In the genomic region with DNA sequence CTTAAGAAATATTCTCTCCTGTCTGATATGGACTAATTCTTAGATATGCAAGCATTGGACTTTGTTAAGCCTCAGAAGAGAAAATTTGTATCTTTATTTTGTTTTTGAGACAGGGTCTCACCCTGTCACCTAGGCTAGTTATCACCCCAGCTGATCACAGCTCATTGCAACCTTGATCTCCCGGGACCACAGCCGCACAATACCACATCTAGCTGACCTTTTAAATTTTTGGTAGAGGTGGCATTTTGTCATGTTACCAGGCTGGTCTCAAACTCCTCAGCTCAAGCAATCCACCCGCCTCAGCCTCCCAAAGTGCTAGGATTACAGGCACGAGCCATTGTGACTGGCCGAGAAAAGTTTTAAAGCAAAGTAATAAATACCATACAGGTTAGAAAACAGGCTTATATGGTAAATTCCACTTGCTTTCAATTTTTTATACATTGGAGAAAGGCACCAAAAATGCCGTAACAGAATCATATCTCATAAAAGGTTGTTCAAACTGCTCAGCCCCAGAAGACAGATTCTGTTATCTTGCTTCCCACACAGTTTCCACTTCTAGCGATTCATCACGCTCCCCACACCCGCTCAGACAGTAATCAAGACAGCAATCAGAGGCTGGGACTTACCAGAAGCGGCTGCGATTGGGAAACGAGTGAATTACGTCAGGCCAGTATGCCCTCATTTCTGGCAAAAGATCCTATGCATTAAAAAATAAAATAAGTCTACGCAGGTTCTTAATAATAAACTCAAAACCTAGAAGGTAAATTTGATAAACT, we compare ENCODE assay signal across 10 cellular contexts. TPM values are rescaled to one million over a fixed set of nuclear protein-coding genes. Genes with fewer than 3 reads are reported as not detected.
A peak's percentile ranks its signal among the peaks of the same experiment; 100 is the strongest.
DNase-seq lines count a peak whose midpoint lies in the region; TF ChIP-seq lines count a peak whose summit lies in the region.
"Had no signal": no experiment of that assay in that cellular context is flagged by ENCODE, and none has a peak within 500 bp of the region (broad histone marks: within the 10 kb centered on the region; RNA-seq: fewer than 3 reads in every experiment).

No MANE protein-coding gene starts in this region.

- no peak for TF ChIP-seq CTCF in GM10266 (IDR thresholded peaks at IDR 0.05; ENCODE audit: control insufficient read depth, insufficient read depth, low read depth, missing control alignments)

- H3K27me3 Mint-ChIP-seq in IgD-negative memory B cell = no peaks in the 10 kb centered on the region

- peaks cover 5% of the 10 kb centered on the region for H3K36me3 Mint-ChIP-seq in IgD-negative memory B cell

- no peak overlapping the region for H3K4me3 Mint-ChIP-seq in IgD-negative memory B cell

- H3K4me1 Mint-ChIP-seq in IgD-negative memory B cell = peaks cover 0 to 10% (median 1%) of the 10 kb centered on the region in 3 donors

- H3K9me3 Mint-ChIP-seq in IgD-negative memory B cell = no peaks in the 10 kb centered on the region

- peak; percentile 78 to 79 for DNase-seq in activated CD4-positive, alpha-beta T cell treated with anti-CD3 and anti-CD28 coated beads for 4 hours
- DNase-seq in dermis blood vessel endothelial cell (peak; percentile 20), D341Med (ENCODE audit: low spot score) (no peak), RPMI8226 (no peak), GM19240 (ENCODE audit: insufficient read length, low spot score) (no peak), GM10266 (ENCODE audit: extremely low spot score) (no peak)
- DNase-seq in stimulated activated CD4-positive, alpha-beta T cell treated with anti-CD3 and anti-CD28 coated beads, Interleukin-1b, Interleukin-23, amount 100 ng/mL, for 48 hours = peak; percentile 79
- DNase-seq: kidney glomerular epithelial cell, NCI-H748 treated with DMSO at 0.1 percent for 48 hours had no signal

- peak overlapping the region; percentile 62 to 80 (median 67) for H3K27ac Mint-ChIP-seq in IgD-negative memory B cell

RNA-seq across cellular contexts. Expression of a gene that starts 13.8 kb away (rescaled TPM):
- polyA plus RNA-seq in IgD-negative memory B cell = 708 TPM
- 8.9 and 12.6 TPM in 2 replicates for total RNA-seq in dermis blood vessel endothelial cell

RNA-seq across cellular contexts. Expression of a gene that starts 56.6 kb away (rescaled TPM):
- 4.4 TPM for polyA plus RNA-seq in IgD-negative memory B cell
- 14.3 and 15.7 TPM in 2 replicates for total RNA-seq in dermis blood vessel endothelial cell

Comparison
In these comparisons a context has a peak if more than half of its experiments do, and no peak if none do; other contexts are left out.
1. DNase-seq: peak in activated CD4-positive, alpha-beta T cell treated with anti-CD3 and anti-CD28 coated beads for 4 hours (2 of 2), dermis blood vessel endothelial cell (single experiment) and stimulated activated CD4-positive, alpha-beta T cell treated with anti-CD3 and anti-CD28 coated beads, Interleukin-1b, Interleukin-23, amount 100 ng/mL, for 48 hours (single experiment); none in D341Med (single experiment), RPMI8226 (single experiment), GM19240 (single experiment) and GM10266 (single experiment).